1 cellular context compared by ENCODE assay signal in the genomic region with DNA sequence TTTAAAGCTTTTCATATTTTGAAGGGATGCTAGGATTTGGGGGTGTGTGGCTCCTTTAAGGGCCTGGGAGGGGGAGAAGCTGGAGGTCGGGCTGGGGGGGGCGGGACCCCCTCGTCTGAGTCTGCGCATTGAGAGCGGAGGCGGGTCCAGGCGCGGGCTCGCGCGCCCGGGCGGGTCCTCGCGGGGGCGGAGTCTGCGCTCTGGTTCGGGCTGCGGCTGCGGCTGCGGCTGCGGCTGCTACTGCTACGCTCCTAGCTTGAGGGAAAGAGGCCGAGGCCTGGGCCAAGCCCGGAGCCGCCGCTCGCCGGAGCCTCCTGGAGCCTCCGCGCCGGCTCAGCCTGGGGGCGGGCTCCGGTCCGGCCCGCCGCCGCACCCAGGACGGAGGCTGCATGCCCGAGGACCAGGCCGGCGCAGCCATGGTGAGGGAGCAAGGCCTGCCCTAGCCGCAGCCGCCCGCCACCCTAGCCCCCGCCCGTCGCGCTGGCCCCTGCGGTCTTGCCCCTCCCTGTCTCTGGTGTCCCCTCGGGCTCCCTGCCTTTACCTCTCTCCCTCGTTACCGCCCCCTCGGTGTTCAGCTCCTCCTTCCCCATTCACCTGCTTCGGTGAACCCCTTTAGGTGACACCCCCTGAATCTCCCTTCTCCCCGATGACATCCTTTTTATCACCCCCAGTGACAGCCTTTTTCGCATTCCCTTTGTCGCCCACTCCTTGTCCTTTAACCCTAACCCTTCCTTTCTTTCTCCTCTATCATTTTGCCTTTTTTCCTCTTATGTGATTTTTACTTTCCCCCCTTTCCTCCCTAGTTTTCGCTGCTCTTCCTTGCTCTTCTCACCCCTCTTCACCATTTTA.
TF ChIP-seq lines count a peak whose summit lies in the region.

A gene (plus strand): TSS at position 189 of the 849 bp plus-strand sequence. CDS start 201 bp downstream, at position 390.

TF ChIP-seq in GM12878, 131 proteins besides CTCF, POLR2A, EP300 and RAD21 (continued from another document and continues in another):
- TF ChIP-seq, protein P1, sequence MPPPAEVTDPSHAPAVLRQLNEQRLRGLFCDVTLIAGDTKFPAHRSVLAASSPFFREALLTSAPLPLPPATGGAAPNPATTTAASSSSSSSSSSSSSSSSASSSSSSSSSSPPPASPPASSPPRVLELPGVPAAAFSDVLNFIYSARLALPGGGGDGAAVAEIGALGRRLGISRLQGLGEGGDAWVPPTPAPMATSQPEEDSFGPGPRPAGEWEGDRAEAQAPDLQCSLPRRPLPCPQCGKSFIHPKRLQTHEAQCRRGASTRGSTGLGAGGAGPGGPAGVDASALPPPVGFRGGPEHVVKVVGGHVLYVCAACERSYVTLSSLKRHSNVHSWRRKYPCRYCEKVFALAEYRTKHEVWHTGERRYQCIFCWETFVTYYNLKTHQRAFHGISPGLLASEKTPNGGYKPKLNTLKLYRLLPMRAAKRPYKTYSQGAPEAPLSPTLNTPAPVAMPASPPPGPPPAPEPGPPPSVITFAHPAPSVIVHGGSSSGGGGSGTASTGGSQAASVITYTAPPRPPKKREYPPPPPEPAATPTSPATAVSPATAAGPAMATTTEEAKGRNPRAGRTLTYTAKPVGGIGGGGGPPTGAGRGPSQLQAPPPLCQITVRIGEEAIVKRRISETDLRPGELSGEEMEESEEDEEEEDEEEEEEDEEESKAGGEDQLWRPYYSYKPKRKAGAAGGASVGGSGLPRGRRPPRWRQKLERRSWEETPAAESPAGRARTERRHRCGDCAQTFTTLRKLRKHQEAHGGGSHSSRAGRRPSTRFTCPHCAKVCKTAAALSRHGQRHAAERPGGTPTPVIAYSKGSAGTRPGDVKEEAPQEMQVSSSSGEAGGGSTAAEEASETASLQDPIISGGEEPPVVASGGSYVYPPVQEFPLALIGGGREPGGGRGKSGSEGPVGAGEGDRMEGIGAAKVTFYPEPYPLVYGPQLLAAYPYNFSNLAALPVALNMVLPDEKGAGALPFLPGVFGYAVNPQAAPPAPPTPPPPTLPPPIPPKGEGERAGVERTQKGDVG (CRISPR knock-in tag; IDR thresholded peaks at IDR 0.05) = no peak
- TF ChIP-seq, protein P2, sequence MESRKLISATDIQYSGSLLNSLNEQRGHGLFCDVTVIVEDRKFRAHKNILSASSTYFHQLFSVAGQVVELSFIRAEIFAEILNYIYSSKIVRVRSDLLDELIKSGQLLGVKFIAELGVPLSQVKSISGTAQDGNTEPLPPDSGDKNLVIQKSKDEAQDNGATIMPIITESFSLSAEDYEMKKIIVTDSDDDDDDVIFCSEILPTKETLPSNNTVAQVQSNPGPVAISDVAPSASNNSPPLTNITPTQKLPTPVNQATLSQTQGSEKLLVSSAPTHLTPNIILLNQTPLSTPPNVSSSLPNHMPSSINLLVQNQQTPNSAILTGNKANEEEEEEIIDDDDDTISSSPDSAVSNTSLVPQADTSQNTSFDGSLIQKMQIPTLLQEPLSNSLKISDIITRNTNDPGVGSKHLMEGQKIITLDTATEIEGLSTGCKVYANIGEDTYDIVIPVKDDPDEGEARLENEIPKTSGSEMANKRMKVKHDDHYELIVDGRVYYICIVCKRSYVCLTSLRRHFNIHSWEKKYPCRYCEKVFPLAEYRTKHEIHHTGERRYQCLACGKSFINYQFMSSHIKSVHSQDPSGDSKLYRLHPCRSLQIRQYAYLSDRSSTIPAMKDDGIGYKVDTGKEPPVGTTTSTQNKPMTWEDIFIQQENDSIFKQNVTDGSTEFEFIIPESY (IDR thresholded peaks at IDR 0.05) = no peak
- no peak for TF ChIP-seq FOS (IDR thresholded peaks at IDR 0.05; ENCODE audit: borderline replicate concordance, extremely low read depth, insufficient read length)
- TF ChIP-seq BCL11A (IDR thresholded peaks at IDR 0.05; ENCODE audit: low read depth, low read length) = no peak
- TF ChIP-seq, protein P3, sequence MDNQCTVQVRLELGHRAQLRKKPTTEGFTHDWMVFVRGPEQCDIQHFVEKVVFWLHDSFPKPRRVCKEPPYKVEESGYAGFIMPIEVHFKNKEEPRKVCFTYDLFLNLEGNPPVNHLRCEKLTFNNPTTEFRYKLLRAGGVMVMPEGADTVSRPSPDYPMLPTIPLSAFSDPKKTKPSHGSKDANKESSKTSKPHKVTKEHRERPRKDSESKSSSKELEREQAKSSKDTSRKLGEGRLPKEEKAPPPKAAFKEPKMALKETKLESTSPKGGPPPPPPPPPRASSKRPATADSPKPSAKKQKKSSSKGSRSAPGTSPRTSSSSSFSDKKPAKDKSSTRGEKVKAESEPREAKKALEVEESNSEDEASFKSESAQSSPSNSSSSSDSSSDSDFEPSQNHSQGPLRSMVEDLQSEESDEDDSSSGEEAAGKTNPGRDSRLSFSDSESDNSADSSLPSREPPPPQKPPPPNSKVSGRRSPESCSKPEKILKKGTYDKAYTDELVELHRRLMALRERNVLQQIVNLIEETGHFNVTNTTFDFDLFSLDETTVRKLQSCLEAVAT (IDR thresholded peaks at IDR 0.05) = peak; percentile 65; the same call in 1 of the 2 replicates
- TF ChIP-seq, protein P4, sequence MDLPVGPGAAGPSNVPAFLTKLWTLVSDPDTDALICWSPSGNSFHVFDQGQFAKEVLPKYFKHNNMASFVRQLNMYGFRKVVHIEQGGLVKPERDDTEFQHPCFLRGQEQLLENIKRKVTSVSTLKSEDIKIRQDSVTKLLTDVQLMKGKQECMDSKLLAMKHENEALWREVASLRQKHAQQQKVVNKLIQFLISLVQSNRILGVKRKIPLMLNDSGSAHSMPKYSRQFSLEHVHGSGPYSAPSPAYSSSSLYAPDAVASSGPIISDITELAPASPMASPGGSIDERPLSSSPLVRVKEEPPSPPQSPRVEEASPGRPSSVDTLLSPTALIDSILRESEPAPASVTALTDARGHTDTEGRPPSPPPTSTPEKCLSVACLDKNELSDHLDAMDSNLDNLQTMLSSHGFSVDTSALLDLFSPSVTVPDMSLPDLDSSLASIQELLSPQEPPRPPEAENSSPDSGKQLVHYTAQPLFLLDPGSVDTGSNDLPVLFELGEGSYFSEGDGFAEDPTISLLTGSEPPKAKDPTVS (IDR thresholded peaks at IDR 0.05; ENCODE audit: low read depth, low read length) = no peak
- TF ChIP-seq EZH2 (IDR thresholded peaks at IDR 0.05; ENCODE audit: borderline replicate concordance, control insufficient read depth, low read depth, low read length) = no peak
- TF ChIP-seq SREBF1 (IDR thresholded peaks at IDR 0.05; ENCODE audit: low read length) = no peak
- TF ChIP-seq, protein P5, sequence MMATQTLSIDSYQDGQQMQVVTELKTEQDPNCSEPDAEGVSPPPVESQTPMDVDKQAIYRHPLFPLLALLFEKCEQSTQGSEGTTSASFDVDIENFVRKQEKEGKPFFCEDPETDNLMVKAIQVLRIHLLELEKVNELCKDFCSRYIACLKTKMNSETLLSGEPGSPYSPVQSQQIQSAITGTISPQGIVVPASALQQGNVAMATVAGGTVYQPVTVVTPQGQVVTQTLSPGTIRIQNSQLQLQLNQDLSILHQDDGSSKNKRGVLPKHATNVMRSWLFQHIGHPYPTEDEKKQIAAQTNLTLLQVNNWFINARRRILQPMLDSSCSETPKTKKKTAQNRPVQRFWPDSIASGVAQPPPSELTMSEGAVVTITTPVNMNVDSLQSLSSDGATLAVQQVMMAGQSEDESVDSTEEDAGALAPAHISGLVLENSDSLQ (IDR thresholded peaks at IDR 0.05) = peak; percentile 12; the same call in 1 of the 2 replicates
- no peak for TF ChIP-seq EED (IDR thresholded peaks at IDR 0.05; ENCODE audit: low read depth)
- TF ChIP-seq, protein P6, sequence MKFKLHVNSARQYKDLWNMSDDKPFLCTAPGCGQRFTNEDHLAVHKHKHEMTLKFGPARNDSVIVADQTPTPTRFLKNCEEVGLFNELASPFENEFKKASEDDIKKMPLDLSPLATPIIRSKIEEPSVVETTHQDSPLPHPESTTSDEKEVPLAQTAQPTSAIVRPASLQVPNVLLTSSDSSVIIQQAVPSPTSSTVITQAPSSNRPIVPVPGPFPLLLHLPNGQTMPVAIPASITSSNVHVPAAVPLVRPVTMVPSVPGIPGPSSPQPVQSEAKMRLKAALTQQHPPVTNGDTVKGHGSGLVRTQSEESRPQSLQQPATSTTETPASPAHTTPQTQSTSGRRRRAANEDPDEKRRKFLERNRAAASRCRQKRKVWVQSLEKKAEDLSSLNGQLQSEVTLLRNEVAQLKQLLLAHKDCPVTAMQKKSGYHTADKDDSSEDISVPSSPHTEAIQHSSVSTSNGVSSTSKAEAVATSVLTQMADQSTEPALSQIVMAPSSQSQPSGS (IDR thresholded peaks at IDR 0.05; ENCODE audit: low read length) = no peak
- TF ChIP-seq CBX3 (IDR thresholded peaks at IDR 0.05; ENCODE audit: borderline replicate concordance, low read depth) = no peak
- TF ChIP-seq, protein P7, sequence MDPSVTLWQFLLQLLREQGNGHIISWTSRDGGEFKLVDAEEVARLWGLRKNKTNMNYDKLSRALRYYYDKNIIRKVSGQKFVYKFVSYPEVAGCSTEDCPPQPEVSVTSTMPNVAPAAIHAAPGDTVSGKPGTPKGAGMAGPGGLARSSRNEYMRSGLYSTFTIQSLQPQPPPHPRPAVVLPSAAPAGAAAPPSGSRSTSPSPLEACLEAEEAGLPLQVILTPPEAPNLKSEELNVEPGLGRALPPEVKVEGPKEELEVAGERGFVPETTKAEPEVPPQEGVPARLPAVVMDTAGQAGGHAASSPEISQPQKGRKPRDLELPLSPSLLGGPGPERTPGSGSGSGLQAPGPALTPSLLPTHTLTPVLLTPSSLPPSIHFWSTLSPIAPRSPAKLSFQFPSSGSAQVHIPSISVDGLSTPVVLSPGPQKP (IDR thresholded peaks at IDR 0.05; ENCODE audit: low read depth, low read length) = no peak
- TF ChIP-seq, protein P8, sequence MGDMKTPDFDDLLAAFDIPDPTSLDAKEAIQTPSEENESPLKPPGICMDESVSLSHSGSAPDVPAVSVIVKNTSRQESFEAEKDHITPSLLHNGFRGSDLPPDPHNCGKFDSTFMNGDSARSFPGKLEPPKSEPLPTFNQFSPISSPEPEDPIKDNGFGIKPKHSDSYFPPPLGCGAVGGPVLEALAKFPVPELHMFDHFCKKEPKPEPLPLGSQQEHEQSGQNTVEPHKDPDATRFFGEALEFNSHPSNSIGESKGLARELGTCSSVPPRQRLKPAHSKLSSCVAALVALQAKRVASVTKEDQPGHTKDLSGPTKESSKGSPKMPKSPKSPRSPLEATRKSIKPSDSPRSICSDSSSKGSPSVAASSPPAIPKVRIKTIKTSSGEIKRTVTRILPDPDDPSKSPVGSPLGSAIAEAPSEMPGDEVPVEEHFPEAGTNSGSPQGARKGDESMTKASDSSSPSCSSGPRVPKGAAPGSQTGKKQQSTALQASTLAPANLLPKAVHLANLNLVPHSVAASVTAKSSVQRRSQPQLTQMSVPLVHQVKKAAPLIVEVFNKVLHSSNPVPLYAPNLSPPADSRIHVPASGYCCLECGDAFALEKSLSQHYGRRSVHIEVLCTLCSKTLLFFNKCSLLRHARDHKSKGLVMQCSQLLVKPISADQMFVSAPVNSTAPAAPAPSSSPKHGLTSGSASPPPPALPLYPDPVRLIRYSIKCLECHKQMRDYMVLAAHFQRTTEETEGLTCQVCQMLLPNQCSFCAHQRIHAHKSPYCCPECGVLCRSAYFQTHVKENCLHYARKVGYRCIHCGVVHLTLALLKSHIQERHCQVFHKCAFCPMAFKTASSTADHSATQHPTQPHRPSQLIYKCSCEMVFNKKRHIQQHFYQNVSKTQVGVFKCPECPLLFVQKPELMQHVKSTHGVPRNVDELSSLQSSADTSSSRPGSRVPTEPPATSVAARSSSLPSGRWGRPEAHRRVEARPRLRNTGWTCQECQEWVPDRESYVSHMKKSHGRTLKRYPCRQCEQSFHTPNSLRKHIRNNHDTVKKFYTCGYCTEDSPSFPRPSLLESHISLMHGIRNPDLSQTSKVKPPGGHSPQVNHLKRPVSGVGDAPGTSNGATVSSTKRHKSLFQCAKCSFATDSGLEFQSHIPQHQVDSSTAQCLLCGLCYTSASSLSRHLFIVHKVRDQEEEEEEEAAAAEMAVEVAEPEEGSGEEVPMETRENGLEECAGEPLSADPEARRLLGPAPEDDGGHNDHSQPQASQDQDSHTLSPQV (IDR thresholded peaks at IDR 0.05) = no peak
- no peak for TF ChIP-seq MYB (IDR thresholded peaks at IDR 0.05; ENCODE audit: borderline replicate concordance, low read depth, low read length)
- peak; percentile 97 for TF ChIP-seq GATAD2B (conservative IDR thresholded peaks at IDR 0.05; ENCODE audit: low read depth)
- TF ChIP-seq, protein P9, sequence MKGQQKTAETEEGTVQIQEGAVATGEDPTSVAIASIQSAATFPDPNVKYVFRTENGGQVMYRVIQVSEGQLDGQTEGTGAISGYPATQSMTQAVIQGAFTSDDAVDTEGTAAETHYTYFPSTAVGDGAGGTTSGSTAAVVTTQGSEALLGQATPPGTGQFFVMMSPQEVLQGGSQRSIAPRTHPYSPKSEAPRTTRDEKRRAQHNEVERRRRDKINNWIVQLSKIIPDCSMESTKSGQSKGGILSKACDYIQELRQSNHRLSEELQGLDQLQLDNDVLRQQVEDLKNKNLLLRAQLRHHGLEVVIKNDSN (IDR thresholded peaks at IDR 0.05; ENCODE audit: borderline replicate concordance, extremely low read length, insufficient read depth, low read depth, low read length) = no peak
- peak; percentile 49; the same call in 1 of the 2 replicates for TF ChIP-seq ZNF217 (IDR thresholded peaks at IDR 0.05)
- TF ChIP-seq WRNIP1 (IDR thresholded peaks at IDR 0.05; ENCODE audit: borderline replicate concordance, low read depth, low read length) = no peak
- TF ChIP-seq STAT3 (IDR thresholded peaks at IDR 0.05; ENCODE audit: low read depth, low read length) = no peak
- TF ChIP-seq RFX5 (IDR thresholded peaks at IDR 0.05; ENCODE audit: low read depth, low read length) = no peak
- TF ChIP-seq, protein P10, sequence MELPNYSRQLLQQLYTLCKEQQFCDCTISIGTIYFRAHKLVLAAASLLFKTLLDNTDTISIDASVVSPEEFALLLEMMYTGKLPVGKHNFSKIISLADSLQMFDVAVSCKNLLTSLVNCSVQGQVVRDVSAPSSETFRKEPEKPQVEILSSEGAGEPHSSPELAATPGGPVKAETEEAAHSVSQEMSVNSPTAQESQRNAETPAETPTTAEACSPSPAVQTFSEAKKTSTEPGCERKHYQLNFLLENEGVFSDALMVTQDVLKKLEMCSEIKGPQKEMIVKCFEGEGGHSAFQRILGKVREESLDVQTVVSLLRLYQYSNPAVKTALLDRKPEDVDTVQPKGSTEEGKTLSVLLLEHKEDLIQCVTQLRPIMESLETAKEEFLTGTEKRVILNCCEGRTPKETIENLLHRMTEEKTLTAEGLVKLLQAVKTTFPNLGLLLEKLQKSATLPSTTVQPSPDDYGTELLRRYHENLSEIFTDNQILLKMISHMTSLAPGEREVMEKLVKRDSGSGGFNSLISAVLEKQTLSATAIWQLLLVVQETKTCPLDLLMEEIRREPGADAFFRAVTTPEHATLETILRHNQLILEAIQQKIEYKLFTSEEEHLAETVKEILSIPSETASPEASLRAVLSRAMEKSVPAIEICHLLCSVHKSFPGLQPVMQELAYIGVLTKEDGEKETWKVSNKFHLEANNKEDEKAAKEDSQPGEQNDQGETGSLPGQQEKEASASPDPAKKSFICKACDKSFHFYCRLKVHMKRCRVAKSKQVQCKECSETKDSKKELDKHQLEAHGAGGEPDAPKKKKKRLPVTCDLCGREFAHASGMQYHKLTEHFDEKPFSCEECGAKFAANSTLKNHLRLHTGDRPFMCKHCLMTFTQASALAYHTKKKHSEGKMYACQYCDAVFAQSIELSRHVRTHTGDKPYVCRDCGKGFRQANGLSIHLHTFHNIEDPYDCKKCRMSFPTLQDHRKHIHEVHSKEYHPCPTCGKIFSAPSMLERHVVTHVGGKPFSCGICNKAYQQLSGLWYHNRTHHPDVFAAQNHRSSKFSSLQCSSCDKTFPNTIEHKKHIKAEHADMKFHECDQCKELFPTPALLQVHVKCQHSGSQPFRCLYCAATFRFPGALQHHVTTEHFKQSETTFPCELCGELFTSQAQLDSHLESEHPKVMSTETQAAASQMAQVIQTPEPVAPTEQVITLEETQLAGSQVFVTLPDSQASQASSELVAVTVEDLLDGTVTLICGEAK (IDR thresholded peaks at IDR 0.05; ENCODE audit: borderline replicate concordance) = no peak
- peak; percentile 80; the same call in 1 of the 2 replicates for TF ChIP-seq NBN (IDR thresholded peaks at IDR 0.05)
- no peak for TF ChIP-seq PML (IDR thresholded peaks at IDR 0.05; ENCODE audit: low read length)
- no peak for TF ChIP-seq NFYA (IDR thresholded peaks at IDR 0.05; ENCODE audit: borderline replicate concordance, low read depth, low read length)
- TF ChIP-seq POLR2AphosphoS5 (IDR thresholded peaks at IDR 0.05; ENCODE audit: low read length) = no peak
- no peak for TF ChIP-seq SUPT20H (IDR thresholded peaks at IDR 0.05; ENCODE audit: borderline replicate concordance, control insufficient read depth, low read depth, low read length)
